ENCODE assay signal across 8 cellular contexts in the genomic region with DNA sequence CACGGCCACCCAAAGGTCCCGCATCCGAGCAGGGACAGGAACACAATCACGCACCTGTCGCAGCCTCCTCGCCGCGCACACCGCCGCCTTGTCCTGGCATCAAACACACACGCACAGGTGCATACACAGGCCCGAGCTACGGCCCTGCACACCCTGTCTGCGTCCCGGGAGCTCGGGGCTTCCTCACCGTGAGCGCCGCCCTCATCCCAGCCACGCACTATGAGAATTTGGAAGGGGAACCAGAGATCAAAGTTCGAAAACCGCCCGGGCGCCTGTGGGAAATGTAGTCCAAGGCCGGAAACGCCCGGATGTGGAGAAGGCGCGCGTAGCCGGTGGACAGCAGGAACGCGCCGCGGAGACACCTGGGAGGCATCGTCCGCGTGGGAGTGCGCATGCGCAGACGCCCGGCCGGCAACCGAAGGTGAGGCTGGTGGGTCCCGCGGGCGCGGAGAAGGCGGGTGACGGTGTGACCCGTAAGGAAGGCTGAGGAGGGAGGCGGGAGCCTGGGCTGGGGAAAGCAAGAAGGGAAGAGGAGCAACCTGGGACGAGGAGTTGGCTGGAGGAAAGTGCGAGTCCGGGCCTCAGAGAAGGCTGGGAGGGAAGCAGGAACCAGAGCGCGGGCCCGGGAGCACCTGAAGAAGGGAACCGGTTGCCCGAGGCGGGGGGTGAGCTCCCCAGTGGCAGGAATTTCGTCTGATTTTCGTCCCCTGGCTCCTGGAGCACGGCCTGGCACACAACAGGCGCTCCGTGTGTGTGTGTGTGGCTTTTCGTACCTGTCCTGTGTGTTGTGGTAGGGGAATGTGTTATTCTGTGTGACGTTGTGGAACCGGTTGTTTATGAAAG. TPM values are rescaled to one million over a fixed set of nuclear protein-coding genes. Genes with fewer than 3 reads are reported as not detected.
DNase-seq lines count a peak whose midpoint lies in the region; ATAC-seq, FAIRE-seq and TF ChIP-seq lines count a peak whose summit lies in the region.

ZNF567 (plus strand) TSS at position 399 of the 843 bp plus-strand sequence. CDS start 7,256 bp downstream, outside the sequence.

- no peak for TF ChIP-seq CTCF in D721Med (IDR thresholded peaks at IDR 0.05; ENCODE audit: insufficient read depth, missing control alignments)

- ATAC-seq in GM21515 (IDR thresholded peaks at IDR 0.05; ENCODE audit: unreplicated experiment) = peak; percentile 78

- TF ChIP-seq POLR2A in erythroblast (IDR thresholded peaks at IDR 0.05; ENCODE audit: low read length) = peak; percentile 87

- no peak for FAIRE-seq in D721Med (lab: Jason Lieb, UNC)

- DNase-seq in D721Med (ENCODE audit: insufficient read length, low spot score) (peak; percentile 93), HuH-7 (ENCODE audit: low spot score) (peak; percentile 97), OCI-M1 (lab: John Stamatoyannopoulos, UW) (peak; percentile 99), erythroblast (lab: John Stamatoyannopoulos, UW) (peak; percentile 97 to 98), mucosa of gallbladder (ENCODE audit: low spot score) (peak; percentile 98)
- peak; percentile 98 for DNase-seq in activated T-cell treated with anti-CD3 and anti-CD28 coated beads, Interleukin-2, amount 50 U/mL, for 1 hour
- DNase-seq in stimulated activated CD8-positive, alpha-beta memory T cell treated with anti-CD3 and anti-CD28 coated beads, Interleukin-4, amount 100 ng/mL, for 24 hours (ENCODE audit: low read depth) = peak; percentile 99

RNA-seq across cellular contexts. Expression of gene ZNF567, which starts in this region (rescaled TPM):
- total RNA-seq in mucosa of gallbladder = 6.1 TPM

Comparison
In these comparisons a context has a peak if more than half of its experiments do, and no peak if none do; other contexts are left out.
1. Peak in every context shown above with its lines: DNase-seq and ATAC-seq.